Comparison of ENCODE assay signal across 19 cellular contexts in genomic region chr21:38495242-38495641, GRCh38. TPM values are rescaled to one million over a fixed set of nuclear protein-coding genes. Genes with fewer than 3 reads are reported as not detected.
DNase-seq lines count a peak whose midpoint lies in the region; ATAC-seq and TF ChIP-seq lines count a peak whose summit lies in the region.
"Had no signal": no experiment of that assay in that cellular context is flagged by ENCODE, and none has a peak within 500 bp of the region (broad histone marks: within the 10 kb centered on the region; RNA-seq: fewer than 3 reads in every experiment).

No MANE protein-coding gene starts in this region.

- no peak for DNase-seq in ascending aorta (ENCODE audit: low spot score in 2 of 2)
- DNase-seq in lung microvascular endothelial cell (ENCODE audit: low read depth in 2 of 2): peak; percentile 50 to 53
- no peak for DNase-seq in sigmoid colon
- no peak for DNase-seq in activated CD8-positive, alpha-beta T cell treated with anti-CD3 and anti-CD28 coated beads, Interleukin-2, amount 10 ng/mL, durations not matched to agents 7 days and 5 days
- DNase-seq in globus pallidus (ENCODE audit: low spot score): no peak
- DNase-seq: activated naive CD4-positive, alpha-beta T cell treated with anti-CD3 and anti-CD28 coated beads for 36 hours; activated T-cell treated with anti-CD3 and anti-CD28 coated beads for 4 hours; COR-L47; MM.1S; NCI-H345; retina; stimulated activated naive CD4-positive, alpha-beta T cell had no signal

- H3K27me3 Mint-ChIP-seq in activated CD8-positive, alpha-beta T cell treated with anti-CD3 and anti-CD28 coated beads, Interleukin-2, amount 10 ng/mL, durations not matched to agents 7 days and 5 days (ENCODE audit: low read depth): peaks cover 61% of the 10 kb centered on the region

- H3K27me3 ChIP-seq in ascending aorta (no peaks in the 10 kb centered on the region), subcutaneous abdominal adipose tissue (ENCODE audit: control insufficient read depth in 5 of 5, insufficient read depth in 4 of 5, low read length in 5 of 5) (peaks cover 0 to 7% (median 0%) of the 10 kb centered on the region in 5 donors), sigmoid colon (no peaks in the 10 kb centered on the region)
- H3K27me3 ChIP-seq: foreskin keratinocyte had no signal

- H3K4me3 Mint-ChIP-seq in activated CD8-positive, alpha-beta T cell treated with anti-CD3 and anti-CD28 coated beads, Interleukin-2, amount 10 ng/mL, durations not matched to agents 7 days and 5 days: no peak overlapping the region
- H3K4me3 Mint-ChIP-seq: activated naive CD4-positive, alpha-beta T cell treated with anti-CD3 and anti-CD28 coated beads for 36 hours had no signal

- WGBS in sigmoid colon, 2 donors: 56 to 85% methylated on average over 5 of the region's 5 CpGs

- no peaks in the 10 kb centered on the region for H3K36me3 Mint-ChIP-seq in activated CD8-positive, alpha-beta T cell treated with anti-CD3 and anti-CD28 coated beads, Interleukin-2, amount 10 ng/mL, durations not matched to agents 7 days and 5 days (ENCODE audit: low read depth)

- no peak overlapping the region for H3K27ac Mint-ChIP-seq in activated CD8-positive, alpha-beta T cell treated with anti-CD3 and anti-CD28 coated beads, Interleukin-2, amount 10 ng/mL, durations not matched to agents 7 days and 5 days
- H3K27ac Mint-ChIP-seq: activated naive CD4-positive, alpha-beta T cell treated with anti-CD3 and anti-CD28 coated beads for 36 hours had no signal

- TF ChIP-seq CTCF in ascending aorta (IDR thresholded peaks at IDR 0.05): no peak
- TF ChIP-seq CTCF in sigmoid colon (IDR thresholded peaks at IDR 0.05): no peak

- CTCF ChIA-PET in activated CD8-positive, alpha-beta T cell treated with anti-CD3 and anti-CD28 coated beads, Interleukin-2, amount 10 ng/mL, durations not matched to agents 7 days and 5 days (lab: Charles Lee): no interaction called here

- peak overlapping the region in 1 of 5 donors; percentile 93 for H3K9ac ChIP-seq in subcutaneous abdominal adipose tissue (ENCODE audit: low read length in 5 of 5)

- no peak for TF ChIP-seq EP300 in sigmoid colon (IDR thresholded peaks at IDR 0.05)

- TF ChIP-seq POLR2A in sigmoid colon (IDR thresholded peaks at IDR 0.05): no peak

- no peaks in the 10 kb centered on the region for H3K36me3 ChIP-seq in KOPT-K1 (ENCODE audit: insufficient read depth, low read length)
- no peaks in the 10 kb centered on the region for H3K36me3 ChIP-seq in ascending aorta
- H3K36me3 ChIP-seq in subcutaneous abdominal adipose tissue (ENCODE audit: control insufficient read depth in 5 of 5, insufficient read depth in 5 of 5, low read length in 5 of 5): no peaks in the 10 kb centered on the region
- H3K36me3 ChIP-seq in sigmoid colon: no peaks in the 10 kb centered on the region

- H3K9me3 Mint-ChIP-seq in activated CD8-positive, alpha-beta T cell treated with anti-CD3 and anti-CD28 coated beads, Interleukin-2, amount 10 ng/mL, durations not matched to agents 7 days and 5 days (ENCODE audit: insufficient read depth): no peaks in the 10 kb centered on the region
- H3K9me3 Mint-ChIP-seq: activated naive CD4-positive, alpha-beta T cell treated with anti-CD3 and anti-CD28 coated beads for 36 hours had no signal

- H3K4me3 ChIP-seq in ascending aorta (peak overlapping the region in 1 of 2 donors; percentile 28), subcutaneous abdominal adipose tissue (ENCODE audit: low read depth in 1 of 5, low read length in 5 of 5) (peak overlapping the region in 4 of 5 donors; percentile 22 to 79 (median 68)), sigmoid colon (peak overlapping the region in 2 of 4 donors; percentile 7 to 14)

- no peak for ATAC-seq in activated CD8-positive, alpha-beta T cell treated with anti-CD3 and anti-CD28 coated beads, Interleukin-2, amount 10 ng/mL, durations not matched to agents 7 days and 5 days
- ATAC-seq in HG02678 (IDR thresholded peaks at IDR 0.05; ENCODE audit: unreplicated experiment): no peak
- ATAC-seq: foreskin keratinocyte, Panc1, SK-N-SH treated with all-trans-retinoic acid at 6 μM for 48 hours had no signal

- H3K4me1 ChIP-seq in ascending aorta: peaks cover 28 to 82% of the 10 kb centered on the region in 2 donors
- peaks cover 0 to 36% (median 3%) of the 10 kb centered on the region in 5 donors for H3K4me1 ChIP-seq in subcutaneous abdominal adipose tissue (ENCODE audit: control insufficient read depth in 5 of 5, insufficient read depth in 5 of 5, low read length in 5 of 5)
- H3K4me1 ChIP-seq in sigmoid colon: no peaks in the 10 kb centered on the region

- H3K4me1 Mint-ChIP-seq in activated CD8-positive, alpha-beta T cell treated with anti-CD3 and anti-CD28 coated beads, Interleukin-2, amount 10 ng/mL, durations not matched to agents 7 days and 5 days (ENCODE audit: low read depth): no peaks in the 10 kb centered on the region

- H3K9me3 ChIP-seq in KOPT-K1 (ENCODE audit: insufficient read depth, low read length, poor library complexity, severe bottlenecking): no peaks in the 10 kb centered on the region
- H3K9me3 ChIP-seq in ascending aorta: no peaks in the 10 kb centered on the region
- no peaks in the 10 kb centered on the region for H3K9me3 ChIP-seq in subcutaneous abdominal adipose tissue (ENCODE audit: control insufficient read depth in 5 of 5, low read length in 5 of 5)
- no peaks in the 10 kb centered on the region for H3K9me3 ChIP-seq in sigmoid colon

- POLR2A ChIA-PET in activated CD8-positive, alpha-beta T cell treated with anti-CD3 and anti-CD28 coated beads, Interleukin-2, amount 10 ng/mL, durations not matched to agents 7 days and 5 days (lab: Charles Lee): no interaction called here

- H3K27ac ChIP-seq in KOPT-K1 (ENCODE audit: low read depth, low read length, poor library complexity, severe bottlenecking): peak overlapping the region; percentile 93
- peak overlapping the region; percentile 77 to 84 for H3K27ac ChIP-seq in ascending aorta
- H3K27ac ChIP-seq in subcutaneous abdominal adipose tissue (ENCODE audit: low read depth, low read length): peak overlapping the region; percentile 76
- H3K27ac ChIP-seq in sigmoid colon: peak overlapping the region in 2 of 4 donors; percentile 17 to 54
- H3K27ac ChIP-seq: foreskin keratinocyte had no signal

- intact Hi-C loops in ascending aorta (cut with DNase I) (no loop called here), sigmoid colon (cut with DNase I) (no loop called here)

RNA-seq across cellular contexts. Expression of gene ERG, which starts 3.0 kb away (rescaled TPM):
- 28.5 TPM for total RNA-seq in ascending aorta
- 39.7 and 50.8 TPM in 2 replicates for total RNA-seq in lung microvascular endothelial cell
- 1 to 10 TPM; 4.1 to 6.4 (median 5.5) TPM for total RNA-seq in sigmoid colon
- polyA plus RNA-seq in sigmoid colon: 1 to 10 TPM; 1.8 to 3.9 (median 2.1) TPM
- not detected for total RNA-seq in activated CD8-positive, alpha-beta T cell treated with anti-CD3 and anti-CD28 coated beads, Interleukin-2, amount 10 ng/mL, durations not matched to agents 7 days and 5 days
- total RNA-seq: activated naive CD4-positive, alpha-beta T cell treated with anti-CD3 and anti-CD28 coated beads for 36 hours had no signal
- polyA plus RNA-seq: neural cell had no signal

Comparison
In these comparisons a context has a peak if more than half of its experiments do, and no peak if none do; other contexts are left out.
1. DNase-seq: peak in lung microvascular endothelial cell (2 of 2); none in ascending aorta (0 of 2), sigmoid colon (single experiment), activated CD8-positive, alpha-beta T cell treated with anti-CD3 and anti-CD28 coated beads, Interleukin-2, amount 10 ng/mL, durations not matched to agents 7 days and 5 days (single experiment) and globus pallidus (single experiment).
2. RNA of gene ERG, which starts 3.0 kb away (total RNA-seq): 39.7 to 50.8 TPM in lung microvascular endothelial cell, 28.5 TPM in ascending aorta (single experiment) and 4.1 to 6.4 TPM in sigmoid colon; not detected in activated CD8-positive, alpha-beta T cell treated with anti-CD3 and anti-CD28 coated beads, Interleukin-2, amount 10 ng/mL, durations not matched to agents 7 days and 5 days; every median in the first group is over 4 times any median in the second.